ENCODE assay signal across 8 cellular contexts in genomic region chr22:19941365-19942070, GRCh38. TPM values are rescaled to one million over a fixed set of nuclear protein-coding genes. Genes with fewer than 3 reads are reported as not detected.
DNase-seq lines count a peak whose midpoint lies in the region; ATAC-seq and TF ChIP-seq lines count a peak whose summit lies in the region.

Gene COMT (plus strand): TSS chr22:19941772. CDS start chr22:19962527, 20,755 bp downstream.
Gene TXNRD2 (minus strand): TSS chr22:19941818. CDS start chr22:19941803, 15 bp downstream.

- peak; percentile 71 for ATAC-seq in HG02571 (IDR thresholded peaks at IDR 0.05; ENCODE audit: unreplicated experiment)
- ATAC-seq in PC-3, result peak; percentile 83

- H3K27me3 Mint-ChIP-seq in nephron (ENCODE audit: low read depth), result no peaks in the 10 kb centered on the region

- H3F3A ChIP-seq in PC-3 (ENCODE audit: low read length, unreplicated experiment), result no peaks in the 10 kb centered on the region

- peaks cover 15% of the 10 kb centered on the region for H3K9me3 Mint-ChIP-seq in nephron

- peak in 1 of 4 donors; percentile 16 for TF ChIP-seq POLR2A in stomach (IDR thresholded peaks at IDR 0.05)

- peak within 1 kb of the TSS; percentile 95 for H3K9ac ChIP-seq in PC-3 (ENCODE audit: low read length)

- no peaks in the 10 kb centered on the region for H3K9me2 ChIP-seq in PC-3 (replicated peaks; ENCODE audit: low read length)

- H3K4me3 ChIP-seq in PC-3 (ENCODE audit: low read length) (peak within 1 kb of the TSS; percentile 93), fibroblast of mammary gland (ENCODE audit: control insufficient read depth, low read depth, low read length) (peak within 1 kb of the TSS; percentile 84), stomach (peak within 1 kb of the TSS; percentile 61 to 86 (median 74))

- peak within 1 kb of the TSS; percentile 91 for H2AFZ ChIP-seq in PC-3 (ENCODE audit: low read length)

- H3K4me1 ChIP-seq in PC-3 (ENCODE audit: insufficient read depth, low read length) (peaks cover 23% of the 10 kb centered on the region), stomach (peaks cover 49 to 89% (median 58%) of the 10 kb centered on the region in 4 donors)

- H3K9me3 ChIP-seq in PC-3 (ENCODE audit: low read length) (no peaks in the 10 kb centered on the region), stomach (no peaks in the 10 kb centered on the region)

- TF ChIP-seq CTCF in PC-3 (conservative IDR thresholded peaks at IDR 0.05; ENCODE audit: low read depth, low read length) (no peak), fibroblast of mammary gland (conservative IDR thresholded peaks at IDR 0.05; ENCODE audit: control insufficient read depth, insufficient read depth, low read depth, low read length) (no peak), nephron (IDR thresholded peaks at IDR 0.05; ENCODE audit: unreplicated experiment in 3 of 3) (no peak), stomach (IDR thresholded peaks at IDR 0.05) (no peak)

- DNase-seq in Daoy (ENCODE audit: low read depth), result peak; percentile 82
- DNase-seq in PC-3, result peak; percentile 57
- peak; percentile 49 to 56 for DNase-seq in activated T-helper 1 cell treated with anti-CD3 and anti-CD28 coated beads, Interleukin-2, amount 50 U/mL, for 16 hours (ENCODE audit: low read depth in 1 of 2, low spot score in 1 of 2)
- peak; percentile 52 for DNase-seq in fibroblast of mammary gland (ENCODE audit: low read depth)
- DNase-seq in stomach, result peak; percentile 81
- no peak for DNase-seq in middle frontal gyrus (ENCODE audit: extremely low spot score, low spot score)

- peaks cover 44% of the 10 kb centered on the region for H3K4me1 Mint-ChIP-seq in nephron

- POLR2A ChIA-PET in PC-3 (lab: Charles Lee; ENCODE audit: unreplicated experiment), result no interaction called here

- H3K36me3 ChIP-seq in PC-3 (ENCODE audit: low read depth, low read length) (no peaks in the 10 kb centered on the region), stomach (no peaks in the 10 kb centered on the region)

- no TSS peak for BruUV-seq in PC-3 (replicated peaks; lab: Mats Ljungman, UMichigan)

- peaks cover 28% of the 10 kb centered on the region for H3K36me3 Mint-ChIP-seq in nephron (ENCODE audit: low read depth)

- CTCF ChIA-PET in PC-3 (lab: Charles Lee), result no interaction called here

- peak within 1 kb of the TSS; percentile 91 to 98 (median 93) for H3K4me3 Mint-ChIP-seq in nephron

- WGBS in stomach, 5 donors, result 0 to 2% (median 1%) methylated on average over 16 to 62 of the region's 62 CpGs

- H3K4me2 ChIP-seq in PC-3 (ENCODE audit: low read length), result peak within 1 kb of the TSS; percentile 100

- H3K27me3 ChIP-seq in PC-3 (ENCODE audit: low read length), result no peaks in the 10 kb centered on the region
- no peaks in the 10 kb centered on the region for H3K27me3 ChIP-seq in stomach

- H3K27ac ChIP-seq in PC-3 (ENCODE audit: low read length), result peak within 1 kb of the TSS; percentile 25
- H3K27ac ChIP-seq in stomach, result peak within 1 kb of the TSS; percentile 90 to 98 (median 93)

- peaks cover 38% of the 10 kb centered on the region for H3K79me2 ChIP-seq in PC-3 (ENCODE audit: low read length)

- H3K27ac Mint-ChIP-seq in nephron, result peak within 1 kb of the TSS; percentile 99 to 100 (median 100)

- intact Hi-C loops in PC-3 (cut with micrococcal nuclease), result no loop called here
- intact Hi-C loops in stomach (cut with DNase I; ENCODE audit: low total_unique reads), result no loop called here

- no peaks in the 10 kb centered on the region for H4K20me1 ChIP-seq in PC-3 (ENCODE audit: low read length)

- TF ChIP-seq EP300 in stomach (IDR thresholded peaks at IDR 0.05), result no peak

RNA-seq across cellular contexts. Expression of gene COMT, which starts in this region (rescaled TPM):
- 128 and 166 TPM in 2 replicates for total RNA-seq in Daoy (2014; rRNA removed; shearing (Covaris generic))
- 204 and 205 TPM in 2 replicates for total RNA-seq in PC-3 (2014; rRNA removed)
- 100 to 1,000 TPM in 2 of 5 donors, 10 to 100 TPM in 3; 25.1 to 137 (median 87.9) TPM for total RNA-seq in stomach
- 100 to 1,000 TPM; 103 to 174 (median 103) TPM for polyA plus RNA-seq in stomach

RNA-seq across cellular contexts. Expression of gene TXNRD2, which starts in this region (rescaled TPM):
- total RNA-seq in Daoy (2014; rRNA removed; shearing (Covaris generic)), result 31.9 and 40.2 TPM in 2 replicates
- total RNA-seq in PC-3 (2014; rRNA removed) (23.0 and 32.1 TPM in 2 replicates), stomach (10 to 100 TPM in 4 of 5 donors, 1 to 10 TPM in 1; 6.4 to 59.4 (median 25.3) TPM)
- polyA plus RNA-seq in stomach, result 10 to 100 TPM; 35.1 to 69.5 (median 57.7) TPM
